ENCODE assay signal across 9 cellular contexts in genomic region chr10:58322072-58322834, GRCh38. TPM values are rescaled to one million over a fixed set of nuclear protein-coding genes. Genes with fewer than 3 reads are reported as not detected.
DNase-seq lines count a peak whose midpoint lies in the region; ATAC-seq, FAIRE-seq and TF ChIP-seq lines count a peak whose summit lies in the region.
"Had no signal": no experiment of that assay in that cellular context is flagged by ENCODE, and none has a peak within 500 bp of the region (broad histone marks: within the 10 kb centered on the region; RNA-seq: fewer than 3 reads in every experiment).

No MANE protein-coding gene starts in this region.

- peaks cover 7 to 12% (median 10%) of the 10 kb centered on the region in 3 donors for H3K4me1 Mint-ChIP-seq in naive B cell

- peaks cover 4 to 13% (median 9%) of the 10 kb centered on the region in 3 donors for H3K27me3 Mint-ChIP-seq in naive B cell

- H3K9me3 ChIP-seq in suprapubic skin: no peaks in the 10 kb centered on the region

- no peak for TF ChIP-seq POLR2A in suprapubic skin (IDR thresholded peaks at IDR 0.05)

- no peaks in the 10 kb centered on the region for H3K9me3 Mint-ChIP-seq in naive B cell

- peak; percentile 85 for ATAC-seq in GM19023 (IDR thresholded peaks at IDR 0.05; ENCODE audit: unreplicated experiment)
- ATAC-seq in HG02981 (IDR thresholded peaks at IDR 0.05; ENCODE audit: unreplicated experiment): peak; percentile 84
- ATAC-seq in naive B cell (ENCODE audit: low read depth in 2 of 2): peak; percentile 95 to 97

- no peak overlapping the region for H3K4me3 ChIP-seq in suprapubic skin
- H3K4me3 ChIP-seq: cardiac muscle cell had no signal

- peak overlapping the region in 3 of 6 donors; percentile 59 to 85 (median 80) for H3K27ac Mint-ChIP-seq in naive B cell

- H3K36me3 Mint-ChIP-seq in naive B cell: no peaks in the 10 kb centered on the region

- no peaks in the 10 kb centered on the region for H3K27me3 ChIP-seq in suprapubic skin
- H3K27me3 ChIP-seq: cardiac muscle cell had no signal

- peak overlapping the region in 4 of 8 donors; percentile 4 to 27 (median 10) for H3K4me3 Mint-ChIP-seq in naive B cell

- H3K27ac ChIP-seq in suprapubic skin: no peak overlapping the region
- H3K27ac ChIP-seq: cardiac muscle cell had no signal

- no peaks in the 10 kb centered on the region for H3K36me3 ChIP-seq in suprapubic skin
- H3K36me3 ChIP-seq: cardiac muscle cell had no signal

- DNase-seq in SKM-1 (lab: John Stamatoyannopoulos, UW; ENCODE audit: unreplicated experiment) (peak; percentile 87), naive B cell (peak; percentile 24), hepatic stellate cell (ENCODE audit: low spot score) (no peak), suprapubic skin (ENCODE audit: low spot score in 2 of 2) (no peak), HTR-8/SVneo (ENCODE audit: insufficient read length, low spot score) (no peak)
- no peak for DNase-seq in stimulated activated CD4-positive, alpha-beta T cell treated with anti-CD3 and anti-CD28 coated beads, Interleukin-2, amount 100 ng/mL, for 48 hours

- 54% methylated on average over 3 of the region's 3 CpGs for whole genome bisulfite sequencing in suprapubic skin

- FAIRE-seq in HTR-8/SVneo (lab: Jason Lieb, UNC): no peak

- TF ChIP-seq EP300 in suprapubic skin (IDR thresholded peaks at IDR 0.05): no peak

- TF ChIP-seq CTCF in suprapubic skin (IDR thresholded peaks at IDR 0.05): no peak

- H3K4me1 ChIP-seq in suprapubic skin: peaks cover 4% of the 10 kb centered on the region

RNA-seq across cellular contexts. Expression of gene UBE2D1, which starts 12.6 kb away (rescaled TPM):
- 10 to 100 TPM; 29.5 to 44.0 (median 35.4) TPM for polyA plus RNA-seq in naive B cell (ENCODE audit: low read depth in 6 of 6)
- 10 to 100 TPM in 2 of 4 donors, 1 to 10 TPM in 2; 8.3 to 11.5 (median 9.6) TPM for total RNA-seq in suprapubic skin

RNA-seq across cellular contexts. Expression of gene CISD1, which starts 53.3 kb away (rescaled TPM):
- polyA plus RNA-seq in naive B cell (ENCODE audit: low read depth in 6 of 6): 10 to 100 TPM; 27.7 to 47.2 (median 33.4) TPM
- 10 to 100 TPM; 12.6 to 22.7 (median 18.2) TPM for total RNA-seq in suprapubic skin

RNA-seq across cellular contexts. Expression of gene IPMK, which starts 54.6 kb away (rescaled TPM):
- 1 to 10 TPM; 2.3 to 4.8 (median 3.3) TPM for polyA plus RNA-seq in naive B cell (ENCODE audit: low read depth in 6 of 6)
- total RNA-seq in suprapubic skin: 10 to 100 TPM; 11.2 to 16.6 (median 14.3) TPM

Comparison
In these comparisons a context has a peak if more than half of its experiments do, and no peak if none do; other contexts are left out.
1. DNase-seq: peak in SKM-1 (single experiment) and naive B cell (single experiment); none in hepatic stellate cell (single experiment), stimulated activated CD4-positive, alpha-beta T cell treated with anti-CD3 and anti-CD28 coated beads, Interleukin-2, amount 100 ng/mL, for 48 hours (0 of 2), suprapubic skin (0 of 2) and HTR-8/SVneo (single experiment).
2. Peak in every context shown above with its lines, with median percentiles within 50 percentile points of each other: ATAC-seq.